ENCODE assay signal across 27 cellular contexts in genomic region chr3:20696393-20697045, GRCh38.
"Had no signal": no experiment of that assay in that cellular context is flagged by ENCODE, and none has a peak within 500 bp of the region (broad histone marks: within the 10 kb centered on the region; RNA-seq: fewer than 3 reads in every experiment).

No MANE protein-coding gene starts in this region.

- H3K9me3 ChIP-seq: neutrophil, right atrium auricular region, stomach, suprapubic skin, thoracic aorta, tibial artery, upper lobe of right lung had no signal

- H3K27ac ChIP-seq: left lung, neural progenitor cell, neutrophil, skin epidermis, stomach, suprapubic skin, thoracic aorta, tibial artery, upper lobe of right lung had no signal

- DNase-seq: hippocampal formation; kidney glomerular epithelial cell; left colon; left lung; mesendoderm; naive B cell; natural killer cell; nephron progenitor cell; occipital lobe; stimulated activated CD4-positive, alpha-beta T cell treated with anti-CD3 and anti-CD28 coated beads, Interleukin-12 subunit alpha, Interleukin-12 subunit beta, amount 100 ng/mL, for 4 hours; stimulated activated CD4-positive, alpha-beta T cell treated with anti-CD3 and anti-CD28 coated beads, Interleukin-15, amount 100 ng/mL, for 24 hours; stimulated activated CD4-positive, alpha-beta T cell treated with anti-CD3 and anti-CD28 coated beads, Interleukin-2, amount 100 ng/mL, for 24 hours; stimulated activated CD4-positive, alpha-beta T cell treated with anti-CD3 and anti-CD28 coated beads, Interleukin-4, amount 100 ng/mL, for 1 hour; stimulated activated naive B cell treated with anti-CD40 and anti-IgM and Interleukin-4, amounts not matched to agents 10 μg/mL and 1 μg/mL and 100 μg/mL, for 72 hours; stimulated activated naive CD8-positive, alpha-beta T cell treated with anti-CD3 and anti-CD28 coated beads, Interleukin-15, Interleukin-2, amounts not matched to agents 100 U/mL and 50 U/mL, for 24 hours; stomach; tibial artery; trophoblast cell; upper lobe of right lung had no signal

- H3K4me2 ChIP-seq: neural progenitor cell had no signal

- ATAC-seq: left colon; left lung; natural killer cell; sciatic nerve; stimulated activated naive B cell treated with anti-CD40 and anti-IgM and Interleukin-4, amounts not matched to agents 10 μg/mL and 1 μg/mL and 100 μg/mL, for 72 hours; stimulated activated naive CD8-positive, alpha-beta T cell treated with anti-CD3 and anti-CD28 coated beads, Interleukin-15, Interleukin-2, amounts not matched to agents 100 U/mL and 50 U/mL, for 24 hours; upper lobe of right lung had no signal

- H3K9ac ChIP-seq: neural progenitor cell had no signal

- H3K36me3 ChIP-seq: left lung, neural progenitor cell, neutrophil, right atrium auricular region, stomach, suprapubic skin, thoracic aorta, tibial artery, upper lobe of right lung had no signal

- H3K4me1 ChIP-seq: left lung, neural progenitor cell, stomach, suprapubic skin, tibial artery, upper lobe of right lung had no signal

- H3K27me3 ChIP-seq: left lung, neural progenitor cell, neutrophil, right atrium auricular region, stomach, suprapubic skin, tibial artery, upper lobe of right lung had no signal

- H2AFZ ChIP-seq: neural progenitor cell had no signal

- H3K4me3 ChIP-seq: left lung, lung, neural progenitor cell, right atrium auricular region, skin epidermis, stomach, suprapubic skin, thoracic aorta, tibial artery, upper lobe of right lung had no signal
